ENCODE assay signal across 21 cellular contexts in genomic region chr1:191125950-191126349, GRCh38.
DNase-seq lines count a peak whose midpoint lies in the region; ATAC-seq lines count a peak whose summit lies in the region.
"Had no signal": no experiment of that assay in that cellular context is flagged by ENCODE, and none has a peak within 500 bp of the region (broad histone marks: within the 10 kb centered on the region; RNA-seq: fewer than 3 reads in every experiment).

No MANE protein-coding gene starts in this region.

- H2BK120ac ChIP-seq in neuronal stem cell (ENCODE audit: low read depth, low read length), result no peak overlapping the region

- H3K9ac ChIP-seq in neuronal stem cell (ENCODE audit: low read depth, low read length, poor library complexity), result no peak overlapping the region
- H3K9ac ChIP-seq: BLaER1, GM23248 had no signal

- H3K79me1 ChIP-seq in neuronal stem cell (ENCODE audit: low read depth, low read length), result no peaks in the 10 kb centered on the region

- H3K4me3 ChIP-seq in neuronal stem cell (ENCODE audit: low read length in 2 of 2) (no peak overlapping the region), SJCRH30 (no peak overlapping the region)
- H3K4me3 ChIP-seq: BLaER1, GM12878, GM23248 had no signal

- WGBS in neuronal stem cell (ENCODE audit: extremely low coverage in 2 of 2, insufficient read length in 2 of 2, insufficient replicate concordance in 1 of 2), 2 donors, result no CpG with 5 or more reads among the region's 3 CpGs

- peak overlapping the region; percentile 53 for H2AFZ ChIP-seq in neuronal stem cell (ENCODE audit: low read length)
- H2AFZ ChIP-seq: GM23248 had no signal

- peak overlapping the region; percentile 4 for H3K14ac ChIP-seq in neuronal stem cell (ENCODE audit: low read length)

- no peaks in the 10 kb centered on the region for H3K36me3 ChIP-seq in neuronal stem cell (replicated peaks in 1 of 2; ENCODE audit: control insufficient read depth in 2 of 2, insufficient read depth in 2 of 2, low read length in 2 of 2)
- H3K36me3 ChIP-seq in SJCRH30, result no peaks in the 10 kb centered on the region
- H3K36me3 ChIP-seq: BLaER1 had no signal

- H4K91ac ChIP-seq in neuronal stem cell (ENCODE audit: low read depth, low read length, poor library complexity), result no peak overlapping the region

- H3K27me3 ChIP-seq in neuronal stem cell (ENCODE audit: control insufficient read depth in 3 of 3, insufficient read depth in 3 of 3, low read depth in 1 of 3, low read length in 3 of 3), result no peaks in the 10 kb centered on the region
- no peaks in the 10 kb centered on the region for H3K27me3 ChIP-seq in SJCRH30
- H3K27me3 ChIP-seq: BLaER1 had no signal

- H4K8ac ChIP-seq in neuronal stem cell (ENCODE audit: low read depth, low read length), result no peak overlapping the region

- no peak overlapping the region for H3K27ac ChIP-seq in neuronal stem cell (replicated peaks; ENCODE audit: low read length)
- no peak overlapping the region for H3K27ac ChIP-seq in SJCRH30
- H3K27ac ChIP-seq: BLaER1, GM23248 had no signal

- H3K4me1 ChIP-seq in neuronal stem cell (ENCODE audit: control insufficient read depth in 2 of 2, insufficient read depth in 1 of 2, low read depth in 1 of 2, low read length in 2 of 2) (peaks cover 0 to 2% of the 10 kb centered on the region in 2 donors), SJCRH30 (no peaks in the 10 kb centered on the region)
- H3K4me1 ChIP-seq: BLaER1 had no signal

- DNase-seq in activated effector memory CD4-positive, alpha-beta T cell treated with anti-CD3 and anti-CD28 coated beads, Interleukin-2, amount 50 U/mL, for 16 hours, result peak; percentile 54
- DNase-seq in activated effector memory CD4-positive, alpha-beta T cell treated with Interleukin-2 at 50 U/mL for 16 hours, result no peak
- DNase-seq in UCSD-AML1 (lab: John Stamatoyannopoulos, UW; ENCODE audit: unreplicated experiment), result peak; percentile 2
- no peak for DNase-seq in neuronal stem cell (ENCODE audit: low spot score)
- DNase-seq in SJCRH30, result no peak
- no peak for DNase-seq in T-helper 9 cell
- DNase-seq: 8988T; Calu3; CD8-positive, alpha-beta T cell; DMS 273 treated with DMSO at 0.1 percent for 48 hours; DMS53; DND-41; EL; GM23248; H7; HFFc6 had no signal

- no peak overlapping the region for H2AK5ac ChIP-seq in neuronal stem cell (ENCODE audit: low read depth, low read length)

- no peak overlapping the region for H2BK12ac ChIP-seq in neuronal stem cell (ENCODE audit: low read length)

- H2BK5ac ChIP-seq in neuronal stem cell (ENCODE audit: low read length), result no peak overlapping the region

- no peak overlapping the region for H3K23ac ChIP-seq in neuronal stem cell (ENCODE audit: low read depth, low read length, poor library complexity)

- no peak overlapping the region for H3K4ac ChIP-seq in neuronal stem cell (ENCODE audit: low read length)

- H3K9me3 ChIP-seq in neuronal stem cell (replicated peaks in 1 of 2; ENCODE audit: control insufficient read depth in 2 of 2, insufficient read depth in 1 of 2, low read depth in 1 of 2, low read length in 2 of 2) (no peaks in the 10 kb centered on the region), SJCRH30 (replicated peaks) (no peaks in the 10 kb centered on the region)

- H2BK15ac ChIP-seq in neuronal stem cell (ENCODE audit: low read length), result no peak overlapping the region

- peak overlapping the region; percentile 33 for H3K18ac ChIP-seq in neuronal stem cell (ENCODE audit: low read length)

- no peak for ATAC-seq in HG03039 (IDR thresholded peaks at IDR 0.05; ENCODE audit: unreplicated experiment)
- ATAC-seq: CD8-positive, alpha-beta T cell; GM12878; HCT116; HepG2 had no signal

- no peak overlapping the region for H3K4me2 ChIP-seq in neuronal stem cell (ENCODE audit: insufficient read depth, low read length, poor library complexity, severe bottlenecking)
- H3K4me2 ChIP-seq: BLaER1 had no signal

Comparison
In these comparisons a context has a peak if more than half of its experiments do, and no peak if none do; other contexts are left out.
1. DNase-seq: peak in activated effector memory CD4-positive, alpha-beta T cell treated with anti-CD3 and anti-CD28 coated beads, Interleukin-2, amount 50 U/mL, for 16 hours (single experiment) and UCSD-AML1 (single experiment); none in activated effector memory CD4-positive, alpha-beta T cell treated with Interleukin-2 at 50 U/mL for 16 hours (single experiment), neuronal stem cell (single experiment), SJCRH30 (0 of 2) and T-helper 9 cell (single experiment).